24 cellular contexts compared by ENCODE assay signal in genomic region chr19:28494466-28494865, GRCh38.
DNase-seq lines count a peak whose midpoint lies in the region; ATAC-seq and TF ChIP-seq lines count a peak whose summit lies in the region.
"Had no signal": no experiment of that assay in that cellular context is flagged by ENCODE, and none has a peak within 500 bp of the region (broad histone marks: within the 10 kb centered on the region; RNA-seq: fewer than 3 reads in every experiment).

No MANE protein-coding gene starts in this region.

- ATAC-seq in GM23338 (peak; percentile 77), WTC11 (peak; percentile 51; the same call in 1 of the 2 replicates), HG02840 (IDR thresholded peaks at IDR 0.05; ENCODE audit: low FRiP score, unreplicated experiment) (no peak)

- peaks cover 7% of the 10 kb centered on the region for H3K27me3 Mint-ChIP-seq in GM23338 (ENCODE audit: insufficient read depth, low read depth, poor library complexity)
- H3K27me3 Mint-ChIP-seq in WTC11 (ENCODE audit: low read depth): no peaks in the 10 kb centered on the region

- H3K9me3 Mint-ChIP-seq in GM23338 (no peaks in the 10 kb centered on the region), WTC11 (no peaks in the 10 kb centered on the region)

- H3K4me3 ChIP-seq in GM23338 (no peak overlapping the region), iPS-18a (ENCODE audit: low read length) (peak overlapping the region; percentile 25), trophoblast cell (ENCODE audit: low read depth, low read length) (no peak overlapping the region), brain microvascular endothelial cell (ENCODE audit: low read depth, low read length) (no peak overlapping the region)

- H3K27me3 ChIP-seq in GM23338 (ENCODE audit: insufficient read depth) (no peaks in the 10 kb centered on the region), iPS-18a (ENCODE audit: control insufficient read depth, insufficient read depth, low read length) (no peaks in the 10 kb centered on the region), trophoblast cell (ENCODE audit: insufficient read depth, low read length) (no peaks in the 10 kb centered on the region), brain microvascular endothelial cell (replicated peaks) (no peaks in the 10 kb centered on the region)
- H3K27me3 ChIP-seq: BE2C had no signal

- H3K79me1 ChIP-seq in trophoblast cell (ENCODE audit: low read length): no peaks in the 10 kb centered on the region

- no peaks in the 10 kb centered on the region for H4K20me1 ChIP-seq in GM23338 (replicated peaks; ENCODE audit: insufficient read depth)

- no peak overlapping the region for H3K27ac Mint-ChIP-seq in GM23338
- 0 out of 2 replicates have a peak overlapping the region, but pooled peaks have one; percentile 71 for H3K27ac Mint-ChIP-seq in WTC11

- H3K36me3 Mint-ChIP-seq in GM23338 (ENCODE audit: low read depth): no peaks in the 10 kb centered on the region
- H3K36me3 Mint-ChIP-seq in WTC11: no peaks in the 10 kb centered on the region
- H3K36me3 Mint-ChIP-seq: CD14-positive monocyte; CD8-positive, alpha-beta memory T cell had no signal

- H2AK5ac ChIP-seq in trophoblast cell (ENCODE audit: low read length): no peak overlapping the region

- peak overlapping the region; percentile 23; the same call in 1 of the 2 replicates for H3K4me2 ChIP-seq in GM23338
- no peak overlapping the region for H3K4me2 ChIP-seq in trophoblast cell (ENCODE audit: low read length)
- H3K4me2 ChIP-seq: KMS-11, SK-N-SH had no signal

- in situ Hi-C loops in brain microvascular endothelial cell (cut with HindIII; ENCODE audit: low pct_ligation_motif_present, low sequenced_read_pairs): no loop called here

- POLR2A ChIA-PET in WTC11 (lab: Charles Lee): no interaction called here

- no peak overlapping the region for H4K8ac ChIP-seq in trophoblast cell (ENCODE audit: low read depth, low read length)

- no CpG with 5 or more reads among the region's 7 CpGs for WGBS in trophoblast cell (ENCODE audit: extremely low coverage, insufficient coverage, insufficient read length)

- no peak overlapping the region for H2BK120ac ChIP-seq in trophoblast cell (ENCODE audit: insufficient read depth, low read length, poor library complexity)

- H3K27ac ChIP-seq in GM23338 (ENCODE audit: low read depth): no peak overlapping the region
- H3K27ac ChIP-seq in iPS-18a (ENCODE audit: low read length): no peak overlapping the region
- no peak overlapping the region for H3K27ac ChIP-seq in trophoblast cell (ENCODE audit: low read depth, low read length)
- H3K27ac ChIP-seq in brain microvascular endothelial cell: no peak overlapping the region
- H3K27ac ChIP-seq: KMS-11 had no signal

- H3K9me2 ChIP-seq in GM23338 (ENCODE audit: insufficient read depth): no peaks in the 10 kb centered on the region
- H3K9me2 ChIP-seq: SK-N-SH had no signal

- no peak overlapping the region for H3K14ac ChIP-seq in trophoblast cell (ENCODE audit: low read length)

- H2AFZ ChIP-seq in GM23338 (no peak overlapping the region), trophoblast cell (ENCODE audit: insufficient read depth, low read length, poor library complexity) (no peak overlapping the region)

- H3K9ac ChIP-seq in iPS-18a (ENCODE audit: low read length): no peak overlapping the region
- H3K9ac ChIP-seq in trophoblast cell (ENCODE audit: low read length): peak overlapping the region; percentile 15
- H3K9ac ChIP-seq: KMS-11, SK-N-SH had no signal

- H3K79me2 ChIP-seq in GM23338 (replicated peaks; ENCODE audit: insufficient read depth): no peaks in the 10 kb centered on the region
- H3K79me2 ChIP-seq in trophoblast cell (ENCODE audit: control insufficient read depth, insufficient read depth, low read length, poor library complexity): no peaks in the 10 kb centered on the region

- no peaks in the 10 kb centered on the region for H3K9me3 ChIP-seq in iPS-18a (ENCODE audit: control insufficient read depth, low read depth, low read length)
- H3K9me3 ChIP-seq in trophoblast cell (ENCODE audit: insufficient read depth, low read depth, low read length): no peaks in the 10 kb centered on the region
- H3K9me3 ChIP-seq: BE2C, SK-N-SH had no signal

- no peak overlapping the region for H2BK5ac ChIP-seq in trophoblast cell (ENCODE audit: low read depth, low read length, poor library complexity)

- H4K12ac ChIP-seq in trophoblast cell (ENCODE audit: low read depth, low read length): no peak overlapping the region

- H3K23ac ChIP-seq in trophoblast cell (ENCODE audit: low read length): no peak overlapping the region

- peak; percentile 38 for DNase-seq in GM23338 (ENCODE audit: low spot score)
- no peak for DNase-seq in WTC11 (ENCODE audit: low spot score)
- no peak for DNase-seq in trophoblast cell
- DNase-seq in DMS 273 (lab: John Stamatoyannopoulos, UW; ENCODE audit: unreplicated experiment): no peak
- no peak for DNase-seq in brain microvascular endothelial cell
- DNase-seq in GDM1 (lab: John Stamatoyannopoulos, UW): no peak
- DNase-seq: 8988T; ACHN; BE2C; CD8-positive, alpha-beta memory T cell; DMS79 treated with DMSO at 0.1 percent for 48 hours; IMR-90; MM.1S; NCI-H1048; NCI-H1417; NCI-H1694 treated with DMSO at 0.1 percent for 48 hours; NCI-H2081; NCI-H2227 treated with DMSO at 0.1 percent for 48 hours; NCI-H69; SK-N-SH had no signal

- peaks cover 30% of the 10 kb centered on the region for H3K4me1 Mint-ChIP-seq in GM23338
- peaks cover 40% of the 10 kb centered on the region for H3K4me1 Mint-ChIP-seq in WTC11

- H4K91ac ChIP-seq in trophoblast cell (ENCODE audit: low read depth, low read length): no peak overlapping the region

- H3K36me3 ChIP-seq in GM23338 (ENCODE audit: insufficient read depth) (no peaks in the 10 kb centered on the region), iPS-18a (ENCODE audit: control insufficient read depth, low read depth, low read length) (no peaks in the 10 kb centered on the region), trophoblast cell (ENCODE audit: control insufficient read depth in 1 of 2, insufficient read depth in 2 of 2, low read length in 2 of 2) (peaks cover 0 to 2% of the 10 kb centered on the region in 2 experiments), brain microvascular endothelial cell (replicated peaks) (no peaks in the 10 kb centered on the region)
- H3K36me3 ChIP-seq: BE2C had no signal

- H3K4ac ChIP-seq in trophoblast cell (ENCODE audit: low read depth, low read length): no peak overlapping the region

- H3K4me1 ChIP-seq in GM23338 (ENCODE audit: insufficient read depth) (peaks cover 23% of the 10 kb centered on the region), iPS-18a (ENCODE audit: control insufficient read depth, low read depth, low read length) (peaks cover 15% of the 10 kb centered on the region), trophoblast cell (ENCODE audit: control insufficient read depth in 1 of 2, insufficient read depth in 2 of 2, low read length in 2 of 2) (peaks cover 0 to 7% of the 10 kb centered on the region in 2 experiments)
- H3K4me1 ChIP-seq: BE2C had no signal

- TF ChIP-seq CTCF in GM23338 (conservative IDR thresholded peaks at IDR 0.05; ENCODE audit: low read depth in 2 of 2) (no peak), WTC11 (IDR thresholded peaks at IDR 0.05) (no peak), brain microvascular endothelial cell (IDR thresholded peaks at IDR 0.05; ENCODE audit: low read depth, low read length, missing control alignments) (no peak)

- H3K4me3 Mint-ChIP-seq in GM23338 (no peak overlapping the region), WTC11 (no peak overlapping the region)
- H3K4me3 Mint-ChIP-seq: CD14-positive monocyte had no signal

- H2BK12ac ChIP-seq in trophoblast cell (ENCODE audit: low read length): no peak overlapping the region

- H3F3A ChIP-seq in GM23338 (replicated peaks; ENCODE audit: low read depth): no peaks in the 10 kb centered on the region

- CTCF ChIA-PET in WTC11 (lab: Charles Lee): interaction anchor here (2.7 kb wide), 1 partner anchor 139 kb away, joined by 16 read pairs; no protein-coding TSS in a partner anchor

- H3K18ac ChIP-seq in trophoblast cell (ENCODE audit: low read length): no peak overlapping the region

TF ChIP-seq in GM23338, 12 proteins besides CTCF, POLR2A, EP300 and RAD21 (continues in another document):
- TF ChIP-seq CREB1 (CRISPR knock-in tag; IDR thresholded peaks at IDR 0.05; ENCODE audit: low read depth) (no peak), ZNF331 (CRISPR knock-in tag; IDR thresholded peaks at IDR 0.05; ENCODE audit: low read depth) (no peak), NANOG (IDR thresholded peaks at IDR 0.05; ENCODE audit: borderline replicate concordance) (no peak), POLR2AphosphoS5 (IDR thresholded peaks at IDR 0.05; ENCODE audit: low read depth) (no peak), JUNB (IDR thresholded peaks at IDR 0.05; ENCODE audit: unreplicated experiment) (no peak), EZH2phosphoT487 (IDR thresholded peaks at IDR 0.05; ENCODE audit: unreplicated experiment) (no peak), ZNF114 (CRISPR knock-in tag; IDR thresholded peaks at IDR 0.05) (no peak)

TF ChIP-seq in WTC11, 78 proteins besides CTCF, POLR2A, EP300 and RAD21 (continues in another document):
- TF ChIP-seq CDX4 (CRISPR knock-in tag; IDR thresholded peaks at IDR 0.05; ENCODE audit: borderline replicate concordance): no peak
- TF ChIP-seq, protein P1, sequence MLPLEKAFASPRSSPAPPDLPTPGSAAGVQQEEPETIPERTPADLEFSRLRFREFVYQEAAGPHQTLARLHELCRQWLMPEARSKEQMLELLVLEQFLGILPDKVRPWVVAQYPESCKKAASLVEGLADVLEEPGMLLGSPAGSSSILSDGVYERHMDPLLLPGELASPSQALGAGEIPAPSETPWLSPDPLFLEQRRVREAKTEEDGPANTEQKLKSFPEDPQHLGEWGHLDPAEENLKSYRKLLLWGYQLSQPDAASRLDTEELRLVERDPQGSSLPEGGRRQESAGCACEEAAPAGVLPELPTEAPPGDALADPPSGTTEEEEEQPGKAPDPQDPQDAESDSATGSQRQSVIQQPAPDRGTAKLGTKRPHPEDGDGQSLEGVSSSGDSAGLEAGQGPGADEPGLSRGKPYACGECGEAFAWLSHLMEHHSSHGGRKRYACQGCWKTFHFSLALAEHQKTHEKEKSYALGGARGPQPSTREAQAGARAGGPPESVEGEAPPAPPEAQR (CRISPR knock-in tag; IDR thresholded peaks at IDR 0.05): no peak
- TF ChIP-seq ZNF263 (CRISPR knock-in tag; IDR thresholded peaks at IDR 0.05; ENCODE audit: low read depth): no peak
- TF ChIP-seq FOXP1 (CRISPR knock-in tag; IDR thresholded peaks at IDR 0.05; ENCODE audit: borderline replicate concordance): no peak
- TF ChIP-seq TEAD4 (CRISPR knock-in tag; IDR thresholded peaks at IDR 0.05): no peak
- no peak for TF ChIP-seq ZNF138 (CRISPR knock-in tag; conservative IDR thresholded peaks at IDR 0.05)
